ENCODE assay signal across 8 cellular contexts in the genomic region with DNA sequence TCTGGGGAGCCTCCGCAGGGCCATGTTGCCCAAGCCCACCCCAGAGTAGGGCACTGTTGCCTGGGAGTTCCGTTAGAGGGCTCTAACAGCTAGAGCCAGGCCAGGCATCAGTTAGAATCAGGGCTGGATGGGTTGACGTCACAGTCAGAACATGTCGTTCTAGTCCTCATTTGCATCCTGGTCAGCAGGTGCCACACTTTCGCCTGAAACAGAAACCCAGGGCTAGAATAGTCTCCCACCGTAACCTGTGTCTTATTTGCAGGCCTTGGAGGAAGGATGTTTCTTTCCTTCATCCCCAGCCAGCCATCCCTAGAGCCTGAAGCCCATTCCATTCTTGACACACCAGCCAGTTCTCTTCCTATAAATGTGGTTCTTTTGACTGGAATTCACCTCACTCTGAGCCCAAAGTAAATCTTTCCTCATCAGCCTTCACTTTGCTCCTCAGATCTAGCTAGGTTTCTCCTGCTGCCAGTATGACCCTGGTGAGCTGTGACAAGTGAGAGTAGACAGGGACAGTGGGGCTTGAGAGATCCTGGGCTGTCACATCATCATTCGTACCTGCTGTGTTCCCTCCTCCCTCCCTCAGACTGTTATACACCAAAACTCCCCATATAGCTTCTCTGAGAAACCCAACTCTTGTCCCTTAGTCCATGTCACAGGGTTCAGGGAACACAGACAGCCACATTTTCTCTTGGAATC. TPM values are rescaled to one million over a fixed set of nuclear protein-coding genes. Genes with fewer than 3 reads are reported as not detected.
DNase-seq lines count a peak whose midpoint lies in the region; ATAC-seq, FAIRE-seq and TF ChIP-seq lines count a peak whose summit lies in the region.

No MANE protein-coding gene starts in this region.

- peak overlapping the region in 2 of 3 experiments; percentile 8 to 77; a peak in 3 of 7 replicates for H3K27ac Mint-ChIP-seq in H9
- H3K27ac Mint-ChIP-seq in GM23338: no peak overlapping the region

- peak; percentile 98 for FAIRE-seq in GM18507 (lab: Jason Lieb, UNC)

- no peak overlapping the region for H3K14ac ChIP-seq in H9 (ENCODE audit: insufficient read depth, low read length)

- H3K56ac ChIP-seq in H9 (ENCODE audit: insufficient read length, low read depth, low read length): no peak overlapping the region

- no peaks in the 10 kb centered on the region for H3K79me1 ChIP-seq in H9 (ENCODE audit: insufficient read depth, low read depth, low read length, poor library complexity, severe bottlenecking)

- H4K8ac ChIP-seq in H9 (replicated peaks; ENCODE audit: insufficient read length, low read depth, low read length): no peak overlapping the region

- H3K9ac ChIP-seq in H9 (ENCODE audit: extremely low read depth, insufficient read length, low read length): no peak overlapping the region

- peaks cover 49 to 65% of the 10 kb centered on the region in 2 donors for H3K36me3 ChIP-seq in thyroid gland
- H3K36me3 ChIP-seq in GM23338 (ENCODE audit: insufficient read depth): peaks cover 89% of the 10 kb centered on the region

- no peaks in the 10 kb centered on the region for H3K9me2 ChIP-seq in GM23338 (ENCODE audit: insufficient read depth)

- no peaks in the 10 kb centered on the region; the same call in 1 of the 2 replicates for H3K27me3 ChIP-seq in H9 (ENCODE audit: insufficient read depth, low read length)
- H3K27me3 ChIP-seq in right cardiac atrium (ENCODE audit: control insufficient read depth, insufficient read depth): no peaks in the 10 kb centered on the region
- H3K27me3 ChIP-seq in thyroid gland: no peaks in the 10 kb centered on the region
- no peaks in the 10 kb centered on the region for H3K27me3 ChIP-seq in GM23338 (ENCODE audit: insufficient read depth)

- DNase-seq in GM18507 (ENCODE audit: extremely low spot score, insufficient read length, low read depth) (peak; percentile 69), H9 (no peak), right cardiac atrium (no peak), thyroid gland (no peak), GM23338 (ENCODE audit: low spot score) (no peak), SHP77 (lab: John Stamatoyannopoulos, UW) (no peak), HuH-7 (ENCODE audit: low spot score) (no peak)

- H2AK5ac ChIP-seq in H9 (ENCODE audit: insufficient read length, low read length): no peak overlapping the region

- no peak overlapping the region for H2AFZ ChIP-seq in H9 (ENCODE audit: low read length)
- H2AFZ ChIP-seq in GM23338: no peak overlapping the region

- no peak overlapping the region for H3K4me3 Mint-ChIP-seq in H9
- H3K4me3 Mint-ChIP-seq in GM23338: no peak overlapping the region

- TF ChIP-seq CTCF in H9 (conservative IDR thresholded peaks at IDR 0.05): no peak
- TF ChIP-seq CTCF in thyroid gland (IDR thresholded peaks at IDR 0.05): no peak
- no peak for TF ChIP-seq CTCF in GM23338 (conservative IDR thresholded peaks at IDR 0.05; ENCODE audit: low read depth in 2 of 2)

- H3K23ac ChIP-seq in H9 (ENCODE audit: insufficient read length, low read depth, low read length): no peak overlapping the region

- H3K36me3 Mint-ChIP-seq in H9 (ENCODE audit: insufficient read depth in 1 of 3, low read depth in 3 of 3) (peaks cover 67 to 100% (median 97%) of the 10 kb centered on the region in 3 experiments; a peak in 6 of 7 replicates), GM23338 (ENCODE audit: low read depth) (peaks cover 98% of the 10 kb centered on the region)

- no peak overlapping the region for H2BK12ac ChIP-seq in H9 (ENCODE audit: insufficient read length, low read depth, low read length)

- TF ChIP-seq POLR2A in thyroid gland (IDR thresholded peaks at IDR 0.05): no peak

- no peak overlapping the region for H2BK15ac ChIP-seq in H9 (ENCODE audit: low read depth, low read length)

- H2BK120ac ChIP-seq in H9 (ENCODE audit: low read depth, low read length, poor library complexity, severe bottlenecking): no peak overlapping the region

- H3K4me1 ChIP-seq in H9 (ENCODE audit: insufficient read depth, low read length): no peaks in the 10 kb centered on the region
- H3K4me1 ChIP-seq in right cardiac atrium (ENCODE audit: control insufficient read depth, insufficient read depth, low read length): peaks cover 41% of the 10 kb centered on the region
- H3K4me1 ChIP-seq in thyroid gland: peaks cover 23 to 51% of the 10 kb centered on the region in 2 donors
- H3K4me1 ChIP-seq in GM23338 (ENCODE audit: insufficient read depth): no peaks in the 10 kb centered on the region

- ATAC-seq in right cardiac atrium (peak; percentile 15 to 50), GM23338 (no peak)

- H3K79me2 ChIP-seq in H9 (ENCODE audit: insufficient read depth, low read length) (no peaks in the 10 kb centered on the region), GM23338 (replicated peaks; ENCODE audit: insufficient read depth) (peaks cover 15% of the 10 kb centered on the region; the same call in 1 of the 2 replicates)

- H3K4me1 Mint-ChIP-seq in H9 (no peaks in the 10 kb centered on the region), GM23338 (no peaks in the 10 kb centered on the region)

- H4K20me1 ChIP-seq in H9 (ENCODE audit: control insufficient read depth, insufficient read depth, insufficient read length): no peaks in the 10 kb centered on the region
- peaks cover 54% of the 10 kb centered on the region for H4K20me1 ChIP-seq in GM23338 (replicated peaks; ENCODE audit: insufficient read depth)

- intact Hi-C loops in right cardiac atrium (cut with DNase I) (no loop called here), thyroid gland (cut with DNase I) (no loop called here)

- H3K4me3 ChIP-seq in right cardiac atrium (ENCODE audit: low read length): no peak overlapping the region
- H3K4me3 ChIP-seq in thyroid gland (replicated peaks in 1 of 3): no peak overlapping the region
- H3K4me3 ChIP-seq in GM23338: no peak overlapping the region

- no peak overlapping the region for H3K4ac ChIP-seq in H9 (ENCODE audit: low read depth, low read length)

- H3K4me2 ChIP-seq in H9 (ENCODE audit: insufficient read depth, insufficient read length, low read length): no peak overlapping the region
- no peak overlapping the region for H3K4me2 ChIP-seq in GM23338

- H4K91ac ChIP-seq in H9 (ENCODE audit: insufficient read length, low read depth, low read length): no peak overlapping the region

- H3K27me3 Mint-ChIP-seq in H9 (ENCODE audit: low read depth) (no peaks in the 10 kb centered on the region), GM23338 (ENCODE audit: insufficient read depth, low read depth, poor library complexity) (peaks cover 3% of the 10 kb centered on the region)

- no peak overlapping the region for H3T11ph ChIP-seq in H9 (ENCODE audit: low read length)

- no peak overlapping the region for H2BK20ac ChIP-seq in H9 (ENCODE audit: low read depth, low read length, poor library complexity, severe bottlenecking)

- H4K5ac ChIP-seq in H9 (ENCODE audit: insufficient read length, low read depth, low read length): no peak overlapping the region

- no peak overlapping the region for H3K18ac ChIP-seq in H9 (ENCODE audit: insufficient read length, low read depth, low read length)

- H3K9me3 Mint-ChIP-seq in H9 (no peaks in the 10 kb centered on the region), GM23338 (no peaks in the 10 kb centered on the region)

- no peak overlapping the region for H2BK5ac ChIP-seq in H9 (ENCODE audit: insufficient read length, low read length)

- no peaks in the 10 kb centered on the region for H3K23me2 ChIP-seq in H9 (ENCODE audit: insufficient read length, low read depth, low read length, poor library complexity, severe bottlenecking)

- H3K9me3 ChIP-seq in H9 (ENCODE audit: control insufficient read depth, low read depth, low read length) (no peaks in the 10 kb centered on the region), right cardiac atrium (ENCODE audit: control insufficient read depth, low read length) (no peaks in the 10 kb centered on the region), thyroid gland (no peaks in the 10 kb centered on the region)

- peaks cover 22% of the 10 kb centered on the region; the same call in 1 of the 2 replicates for H3F3A ChIP-seq in GM23338 (replicated peaks; ENCODE audit: low read depth)

- no peak overlapping the region for H3K27ac ChIP-seq in H9 (ENCODE audit: insufficient read length, low read depth, low read length)
- peak overlapping the region; percentile 96 for H3K27ac ChIP-seq in right cardiac atrium (ENCODE audit: low read length)
- H3K27ac ChIP-seq in thyroid gland: peak overlapping the region; percentile 37 to 73 (median 63)
- H3K27ac ChIP-seq in GM23338 (ENCODE audit: low read depth): no peak overlapping the region; the same call in 1 of the 2 replicates

- WGBS in H9 (ENCODE audit: extremely low coverage, insufficient read length, low lambda C conversion rate): no CpG with 5 or more reads among the region's 7 CpGs
- WGBS in right cardiac atrium: 43% methylated on average over 7 of the region's 7 CpGs
- WGBS in thyroid gland, 2 donors: 76 to 80% methylated on average over 7 of the region's 7 CpGs

TF ChIP-seq in PFSK-1, 5 proteins besides CTCF, POLR2A, EP300 and RAD21:
- 0 out of 2 replicates have a peak, but pooled peaks have one; percentile 12 for TF ChIP-seq POLR2AphosphoS5 (IDR thresholded peaks at IDR 0.05; ENCODE audit: low read depth, low read length)
- no peak for TF ChIP-seq SIN3A (IDR thresholded peaks at IDR 0.05; ENCODE audit: borderline replicate concordance, insufficient read depth, low read length)

TF ChIP-seq in GM23338, 12 proteins besides CTCF, POLR2A, EP300 and RAD21 (continues in another document):
- TF ChIP-seq CREB1 (CRISPR knock-in tag; IDR thresholded peaks at IDR 0.05; ENCODE audit: low read depth) (no peak), NANOG (IDR thresholded peaks at IDR 0.05; ENCODE audit: borderline replicate concordance) (no peak)

RNA-seq across cellular contexts. Expression of a gene that starts 12.2 kb away (rescaled TPM):
- total RNA-seq in H9 (2021) (37.2 and 39.4 TPM in 2 replicates), right cardiac atrium (10 to 100 TPM; 17.9 to 22.2 (median 18.9) TPM), thyroid gland (10 to 100 TPM; 10.6 to 22.0 (median 19.3) TPM)
- polyA plus RNA-seq in PFSK-1 (2012; ENCODE audit: insufficient read length, low read depth): 33.6 TPM
- polyA plus RNA-seq in right cardiac atrium (12.2 TPM), GM23338 (2016; fragmentation: Nextera tagmentation; extraction: Ambion mirVana) (8.2 and 11.0 TPM in 2 replicates)
- 8.0 and 9.7 TPM in 2 replicates for total RNA-seq in GM23338 (2014; rRNA removed; shearing (Covaris generic))

RNA-seq across cellular contexts. Expression of a gene that starts 33.6 kb away (rescaled TPM):
- 309 and 315 TPM in 2 replicates for total RNA-seq in H9 (2021)
- 160 TPM for polyA plus RNA-seq in PFSK-1 (2012; ENCODE audit: insufficient read length, low read depth)
- total RNA-seq in right cardiac atrium: 100 to 1,000 TPM; 134 to 152 (median 141) TPM
- 89.4 TPM for polyA plus RNA-seq in right cardiac atrium
- total RNA-seq in thyroid gland: 100 to 1,000 TPM; 129 to 180 (median 150) TPM
- total RNA-seq in GM23338 (2014; rRNA removed; shearing (Covaris generic)): 166 and 204 TPM in 2 replicates
- polyA plus RNA-seq in GM23338 (2016; fragmentation: Nextera tagmentation; extraction: Ambion mirVana): 204 and 207 TPM in 2 replicates

RNA-seq across cellular contexts. Expression of a gene that starts 55.9 kb away (rescaled TPM):
- total RNA-seq in H9 (2021) (30.1 and 31.3 TPM in 2 replicates), right cardiac atrium (10 to 100 TPM; 27.0 to 39.3 (median 33.3) TPM), thyroid gland (10 to 100 TPM in 3 of 4 donors, 1 to 10 TPM in 1; 9.6 to 13.7 (median 11.0) TPM)
- polyA plus RNA-seq in PFSK-1 (2012; ENCODE audit: insufficient read length, low read depth): 280 TPM
- polyA plus RNA-seq in right cardiac atrium (23.9 TPM), GM23338 (2016; fragmentation: Nextera tagmentation; extraction: Ambion mirVana) (0.99 and 1.4 TPM in 2 replicates)
- total RNA-seq in GM23338 (2014; rRNA removed; shearing (Covaris generic)): 6.7 and 7.9 TPM in 2 replicates

Comparison
In these comparisons a context has a peak if more than half of its experiments do, and no peak if none do; other contexts are left out.
1. H3K27ac ChIP-seq: peak in right cardiac atrium (single experiment) and thyroid gland (3 of 3); none in H9 (single experiment) and GM23338 (single experiment).